26 cellular contexts compared by ENCODE assay signal in the genomic region with DNA sequence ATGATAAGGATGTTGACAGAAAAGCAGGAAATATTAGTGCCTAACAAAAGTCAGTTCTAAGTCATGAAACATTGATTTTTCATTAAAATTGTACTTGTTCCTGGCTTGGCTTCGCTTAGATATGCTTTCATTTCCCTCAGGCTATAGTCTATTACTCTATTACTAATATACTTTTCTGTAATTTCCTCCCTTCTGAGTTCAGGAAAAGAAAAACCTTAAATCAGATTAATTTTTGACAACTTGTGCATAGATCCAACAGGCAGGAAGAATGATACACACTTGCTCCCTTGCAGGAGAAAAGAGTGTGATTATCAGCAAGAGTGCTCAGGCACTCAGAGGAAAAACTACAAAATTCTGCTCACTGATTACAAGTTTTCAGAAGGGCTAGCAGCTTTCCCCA.
"Had no signal": no experiment of that assay in that cellular context is flagged by ENCODE, and none has a peak within 500 bp of the region (broad histone marks: within the 10 kb centered on the region; RNA-seq: fewer than 3 reads in every experiment).

No MANE protein-coding gene starts in this region.

- DNase-seq: dorsolateral prefrontal cortex; effector CD4-positive, alpha-beta T cell; foreskin fibroblast; heart left ventricle; kidney; left ventricle myocardium inferior; lower lobe of right lung; natural killer cell; right lobe of liver; small intestine; stimulated activated CD4-positive, alpha-beta T cell treated with anti-CD3 and anti-CD28 coated beads, Interleukin-15, amount 100 ng/mL, for 24 hours; stimulated activated CD4-positive, alpha-beta T cell treated with anti-CD3 and anti-CD28 coated beads, Interleukin-2, amount 100 ng/mL, for 48 hours; stimulated activated naive B cell treated with anti-CD40 and anti-IgM and Interleukin-4, amounts not matched to agents 10 μg/mL and 1 μg/mL and 100 μg/mL, for 72 hours; upper lobe of left lung; uterus had no signal

- H3K4me1 Mint-ChIP-seq: natural killer cell; neural crest cell; stimulated activated naive B cell treated with anti-CD40 and anti-IgM and Interleukin-4, amounts not matched to agents 10 μg/mL and 1 μg/mL and 100 μg/mL, for 72 hours had no signal

- H3K4me3 ChIP-seq: dorsolateral prefrontal cortex, gastroesophageal sphincter, heart left ventricle, hepatocyte, left ventricle myocardium inferior, lower lobe of right lung, right lobe of liver, thoracic aorta, tibial nerve, upper lobe of left lung, uterus had no signal

- H3K27ac Mint-ChIP-seq: natural killer cell; progenitor cell of endocrine pancreas; stimulated activated naive B cell treated with anti-CD40 and anti-IgM and Interleukin-4, amounts not matched to agents 10 μg/mL and 1 μg/mL and 100 μg/mL, for 72 hours; stimulated activated naive CD8-positive, alpha-beta T cell treated with anti-CD3 and anti-CD28 coated beads, Interleukin-15, Interleukin-2, amounts not matched to agents 100 ng/mL and 50 ng/mL, for 24 hours had no signal

- H3K4me1 ChIP-seq: gastroesophageal sphincter, heart left ventricle, left ventricle myocardium inferior, lower lobe of right lung, parathyroid adenoma, right lobe of liver, tibial nerve, upper lobe of left lung, uterus had no signal

- H3K36me3 ChIP-seq: lower lobe of right lung, right lobe of liver, thoracic aorta, uterus had no signal

- H3K4me2 ChIP-seq: hepatocyte had no signal

- H3K36me3 Mint-ChIP-seq: natural killer cell had no signal

- ATAC-seq: esophagus mucosa; gastroesophageal sphincter; heart left ventricle; lower lobe of right lung; natural killer cell; right lobe of liver; stimulated activated naive B cell treated with anti-CD40 and anti-IgM and Interleukin-4, amounts not matched to agents 10 μg/mL and 1 μg/mL and 100 μg/mL, for 72 hours had no signal

- H3K27ac ChIP-seq: epithelial cell of prostate, gastroesophageal sphincter, heart left ventricle, hepatocyte, left ventricle myocardium inferior, lower lobe of right lung, parathyroid adenoma, right lobe of liver, thoracic aorta, tibial nerve, upper lobe of left lung, uterus had no signal

- H3K27me3 Mint-ChIP-seq: progenitor cell of endocrine pancreas; stimulated activated naive B cell treated with anti-CD40 and anti-IgM and Interleukin-4, amounts not matched to agents 10 μg/mL and 1 μg/mL and 100 μg/mL, for 72 hours; stimulated activated naive CD8-positive, alpha-beta T cell treated with anti-CD3 and anti-CD28 coated beads, Interleukin-15, Interleukin-2, amounts not matched to agents 100 ng/mL and 50 ng/mL, for 24 hours had no signal

- H2AFZ ChIP-seq: hepatocyte, parathyroid adenoma had no signal

- H3K27me3 ChIP-seq: dorsolateral prefrontal cortex, gastroesophageal sphincter, heart left ventricle, hepatocyte, right lobe of liver, tibial nerve, upper lobe of left lung, uterus had no signal

- H3K9me3 ChIP-seq: gastroesophageal sphincter, lower lobe of right lung, right lobe of liver, thoracic aorta, tibial nerve, upper lobe of left lung, uterus had no signal

- FAIRE-seq: colon, small intestine had no signal

- H3K9ac ChIP-seq: parathyroid adenoma had no signal

- H3K9me3 Mint-ChIP-seq: natural killer cell; neural crest cell; stimulated activated naive B cell treated with anti-CD40 and anti-IgM and Interleukin-4, amounts not matched to agents 10 μg/mL and 1 μg/mL and 100 μg/mL, for 72 hours; stimulated activated naive CD8-positive, alpha-beta T cell treated with anti-CD3 and anti-CD28 coated beads, Interleukin-15, Interleukin-2, amounts not matched to agents 100 ng/mL and 50 ng/mL, for 24 hours had no signal

- H3K4me3 Mint-ChIP-seq: natural killer cell; neural crest cell; stimulated activated naive B cell treated with anti-CD40 and anti-IgM and Interleukin-4, amounts not matched to agents 10 μg/mL and 1 μg/mL and 100 μg/mL, for 72 hours; stimulated activated naive CD8-positive, alpha-beta T cell treated with anti-CD3 and anti-CD28 coated beads, Interleukin-15, Interleukin-2, amounts not matched to agents 100 ng/mL and 50 ng/mL, for 24 hours had no signal

- H3K79me2 ChIP-seq: hepatocyte, parathyroid adenoma had no signal
